Comparison of ENCODE assay signal across 39 cellular contexts in the genomic region with DNA sequence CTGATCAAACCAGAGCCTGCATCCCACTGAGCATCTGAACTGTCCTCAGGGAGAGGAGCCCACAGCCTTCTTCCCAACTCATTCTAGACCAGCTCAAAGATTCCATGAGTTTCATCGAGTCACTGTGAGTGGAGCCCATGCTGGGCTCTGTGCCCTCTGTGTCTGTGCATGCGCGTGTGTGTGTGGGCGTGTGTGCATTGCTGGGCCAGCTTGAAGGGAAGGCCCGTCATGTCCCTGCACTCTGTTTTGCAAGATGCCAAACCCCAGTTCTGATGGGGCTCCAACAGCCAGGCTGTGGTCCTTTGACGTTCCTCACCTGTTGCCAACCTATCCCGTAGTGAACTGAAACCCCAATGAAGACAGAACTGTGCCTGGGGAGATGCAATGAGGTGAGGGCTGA. TPM values are rescaled to one million over a fixed set of nuclear protein-coding genes. Genes with fewer than 3 reads are reported as not detected.
"Had no signal": no experiment of that assay in that cellular context is flagged by ENCODE, and none has a peak within 500 bp of the region (broad histone marks: within the 10 kb centered on the region; RNA-seq: fewer than 3 reads in every experiment).

No MANE protein-coding gene starts in this region.

- FAIRE-seq: RCC 7860 had no signal

- H3K36me3 ChIP-seq: brain microvascular endothelial cell had no signal

- H3K27ac Mint-ChIP-seq: activated CD4-positive, alpha-beta memory T cell treated with anti-CD3 and anti-CD28 coated beads, Interleukin-2, amount 10 ng/mL, durations not matched to agents 7 days and 5 days; activated CD8-positive, alpha-beta memory T cell treated with anti-CD3 and anti-CD28 coated beads, Interleukin-2, amount 10 ng/mL, durations not matched to agents 7 days and 5 days; activated naive CD4-positive, alpha-beta T cell treated with anti-CD3 and anti-CD28 coated beads, Interleukin-2, amount 10 ng/mL, durations not matched to agents 7 days and 5 days; activated naive CD8-positive, alpha-beta T cell; activated naive CD8-positive, alpha-beta T cell treated with anti-CD3 and anti-CD28 coated beads, Interleukin-2, amount 50 U/mL, for 24 hours had no signal

- H3K4me3 Mint-ChIP-seq: activated CD4-positive, alpha-beta memory T cell treated with anti-CD3 and anti-CD28 coated beads, Interleukin-2, amount 10 ng/mL, durations not matched to agents 7 days and 5 days; activated CD8-positive, alpha-beta memory T cell treated with anti-CD3 and anti-CD28 coated beads, Interleukin-2, amount 10 ng/mL, durations not matched to agents 7 days and 5 days; activated naive CD4-positive, alpha-beta T cell treated with anti-CD3 and anti-CD28 coated beads, Interleukin-2, amount 10 ng/mL, durations not matched to agents 7 days and 5 days; activated naive CD8-positive, alpha-beta T cell; activated naive CD8-positive, alpha-beta T cell treated with anti-CD3 and anti-CD28 coated beads, Interleukin-2, amount 50 U/mL, for 24 hours had no signal

- H3K27ac ChIP-seq: brain microvascular endothelial cell, PC-9, RWPE1, VCaP had no signal

- H3K9me3 Mint-ChIP-seq: activated CD4-positive, alpha-beta memory T cell treated with anti-CD3 and anti-CD28 coated beads, Interleukin-2, amount 10 ng/mL, durations not matched to agents 7 days and 5 days; activated naive CD4-positive, alpha-beta T cell treated with anti-CD3 and anti-CD28 coated beads, Interleukin-2, amount 10 ng/mL, durations not matched to agents 7 days and 5 days; activated naive CD8-positive, alpha-beta T cell treated with anti-CD3 and anti-CD28 coated beads, Interleukin-2, amount 50 U/mL, for 24 hours had no signal

- DNase-seq: activated CD4-positive, alpha-beta memory T cell treated with anti-CD3 and anti-CD28 coated beads, Interleukin-2, amount 10 ng/mL, durations not matched to agents 7 days and 5 days; activated CD4-positive, alpha-beta T cell treated with anti-CD3 and anti-CD28 coated beads for 1 hour; activated CD4-positive, alpha-beta T cell treated with anti-CD3 and anti-CD28 coated beads for 48 hours; activated CD4-positive, CD25-positive, alpha-beta regulatory T cell; activated CD8-positive, alpha-beta memory T cell treated with anti-CD3 and anti-CD28 coated beads for 24 hours; activated CD8-positive, alpha-beta memory T cell treated with anti-CD3 and anti-CD28 coated beads, Interleukin-2, amount 10 ng/mL, durations not matched to agents 7 days and 5 days; activated CD8-positive, alpha-beta memory T cell treated with anti-CD3 and anti-CD28 coated beads, Interleukin-2, amount 50 U/mL, for 48 hours; activated effector memory CD4-positive, alpha-beta T cell treated with Interleukin-2 at 50 U/mL for 16 hours; activated naive CD4-positive, alpha-beta T cell treated with anti-CD3 and anti-CD28 coated beads, Interleukin-2, amount 10 ng/mL, durations not matched to agents 7 days and 5 days; activated naive CD8-positive, alpha-beta T cell treated with anti-CD3 and anti-CD28 coated beads, Interleukin-2, amount 50 U/mL, for 24 hours; activated T-cell treated with anti-CD3 and anti-CD28 coated beads, Interleukin-2, amount 50 U/mL, for 48 hours; aorta; brain microvascular endothelial cell; central memory CD4-positive, alpha-beta T cell; Karpas-422; NCI-H1048; NCI-H1105 treated with DMSO at 0.1 percent for 48 hours; NCI-H1436; NCI-H1694; NCI-H2029; NCI-H345; NCI-H526; NCI-H748 treated with DMSO at 0.1 percent for 48 hours; NK-92 treated with Interleukin-12 subunit alpha and Interleukin-12 subunit beta, amount 100 ng/mL, for 24 hours; PC-9; SIG-M5; SW 1271; T-helper 1 cell; T-helper 2 cell; T-helper 9 cell had no signal

- H3K36me3 Mint-ChIP-seq: activated CD8-positive, alpha-beta memory T cell treated with anti-CD3 and anti-CD28 coated beads, Interleukin-2, amount 10 ng/mL, durations not matched to agents 7 days and 5 days; activated naive CD4-positive, alpha-beta T cell treated with anti-CD3 and anti-CD28 coated beads, Interleukin-2, amount 10 ng/mL, durations not matched to agents 7 days and 5 days had no signal

- H3K27me3 ChIP-seq: brain microvascular endothelial cell had no signal

- ATAC-seq: activated CD8-positive, alpha-beta memory T cell treated with anti-CD3 and anti-CD28 coated beads, Interleukin-2, amount 10 ng/mL, durations not matched to agents 7 days and 5 days; activated naive CD8-positive, alpha-beta T cell treated with anti-CD3 and anti-CD28 coated beads, Interleukin-2, amount 50 U/mL, for 24 hours; Right ventricle myocardium inferior; SK-N-SH treated with all-trans-retinoic acid at 6 μM for 48 hours had no signal

- H3K4me3 ChIP-seq: PC-9 had no signal

- H3K27me3 Mint-ChIP-seq: activated naive CD8-positive, alpha-beta T cell had no signal

RNA-seq across cellular contexts. Expression of gene MPEG1, which starts 7.1 kb away (rescaled TPM):
- total RNA-seq: activated CD4-positive, alpha-beta memory T cell treated with anti-CD3 and anti-CD28 coated beads, Interleukin-2, amount 10 ng/mL, durations not matched to agents 7 days and 5 days; activated CD8-positive, alpha-beta memory T cell treated with anti-CD3 and anti-CD28 coated beads, Interleukin-2, amount 10 ng/mL, durations not matched to agents 7 days and 5 days; MCF 10A; NCI-H460; PC-9; SK-MEL-5 had no signal
